23 cellular contexts compared by ENCODE assay signal in the genomic region with DNA sequence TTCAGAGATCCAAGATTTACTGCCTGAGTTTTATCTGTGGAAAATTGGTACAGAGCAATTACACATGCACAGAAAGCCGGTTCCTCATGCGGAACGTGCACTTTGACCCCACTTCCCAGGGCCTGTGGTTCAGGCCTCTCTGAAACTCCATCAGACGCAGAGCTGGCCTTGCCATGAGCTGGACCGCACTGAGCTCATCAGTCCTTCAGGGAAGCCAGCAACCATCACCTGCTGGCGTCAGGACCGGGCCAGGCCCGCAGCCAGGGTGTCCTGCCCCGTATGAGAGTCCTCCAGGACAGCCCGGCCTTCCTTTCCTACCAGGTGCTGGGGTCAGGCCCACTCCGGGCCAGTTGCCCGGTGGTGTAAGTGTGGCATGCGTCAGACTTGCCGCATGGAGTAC.
DNase-seq lines count a peak whose midpoint lies in the region; ATAC-seq and TF ChIP-seq lines count a peak whose summit lies in the region.
"Had no signal": no experiment of that assay in that cellular context is flagged by ENCODE, and none has a peak within 500 bp of the region (broad histone marks: within the 10 kb centered on the region; RNA-seq: fewer than 3 reads in every experiment).

No MANE protein-coding gene starts in this region.

- intact Hi-C loops in ovary (cut with DNase I) = no loop called here

- H3K36me3 Mint-ChIP-seq in WTC11 = no peaks in the 10 kb centered on the region
- H3K36me3 Mint-ChIP-seq: CD14-positive monocyte had no signal

- H3K27me3 ChIP-seq in ovary = no peaks in the 10 kb centered on the region

- H3K9me3 ChIP-seq in ovary = no peaks in the 10 kb centered on the region
- H3K9me3 ChIP-seq: SJCRH30 had no signal

- in situ Hi-C loops in ACHN (cut with HindIII; ENCODE audit: low pct_ligation_motif_present, low pct_unique_long_range_greater_than_20kb, low sequenced_read_pairs) = no loop called here

- H3K36me3 ChIP-seq in ovary = no peaks in the 10 kb centered on the region
- H3K36me3 ChIP-seq: SJCRH30 had no signal

- no peak overlapping the region for H3K4me3 Mint-ChIP-seq in WTC11
- H3K4me3 Mint-ChIP-seq: B cell, CD14-positive monocyte, H9, HFFc6 had no signal

- H3K4me3 ChIP-seq in ovary = no peak overlapping the region
- H3K4me3 ChIP-seq: GM12878, SJCRH30 had no signal

- H3K9me3 Mint-ChIP-seq in WTC11 = no peaks in the 10 kb centered on the region
- H3K9me3 Mint-ChIP-seq: H9 had no signal

- CTCF ChIA-PET in WTC11 (lab: Charles Lee) = interaction anchor here (1.0 kb wide), 1 partner anchor 9 kb away, joined by 5 read pairs; no protein-coding TSS in a partner anchor

- no peak overlapping the region for H3K27ac Mint-ChIP-seq in WTC11
- H3K27ac Mint-ChIP-seq: B cell, CD14-positive monocyte, HFFc6 had no signal

- WGBS in ovary, 3 donors = 83 to 91% (median 85%) methylated on average over 14 of the region's 14 CpGs

- POLR2A ChIA-PET in WTC11 (lab: Charles Lee) = no interaction called here

- DNase-seq in ACHN = peak; percentile 39
- DNase-seq in WTC11 (ENCODE audit: low spot score) = peak; percentile 4
- peak; percentile 75 for DNase-seq in left kidney (ENCODE audit: low read depth, low spot score)
- DNase-seq in renal cortical epithelial cell (ENCODE audit: low read depth) = peak; percentile 32
- DNase-seq in HPDE6-E6E7 (ENCODE audit: extremely low spot score) = no peak
- no peak for DNase-seq in NCI-H510A (lab: John Stamatoyannopoulos, UW)
- no peak for DNase-seq in ovary
- DNase-seq: DND-41, H9, HFFc6, KG1, NCI-H1092, NCI-H1436 treated with DMSO at 0.1 percent for 48 hours, NCI-H1930, NCI-H2227 treated with DMSO at 0.1 percent for 48 hours, NCI-H510A treated with DMSO at 0.1 percent for 48 hours, NCI-H774, SJCRH30 had no signal

- H3K4me1 Mint-ChIP-seq in WTC11 = peaks cover 18% of the 10 kb centered on the region
- H3K4me1 Mint-ChIP-seq: B cell, CD14-positive monocyte had no signal

- no peak for ATAC-seq in WTC11
- no peak for ATAC-seq in GM18511 (IDR thresholded peaks at IDR 0.05; ENCODE audit: unreplicated experiment)
- ATAC-seq: GM12878 had no signal

- TF ChIP-seq POLR2A in ovary (IDR thresholded peaks at IDR 0.05) = no peak

- no peaks in the 10 kb centered on the region for H3K4me1 ChIP-seq in ovary (ENCODE audit: insufficient read depth)
- H3K4me1 ChIP-seq: SJCRH30 had no signal

- H3K27me3 Mint-ChIP-seq in WTC11 (ENCODE audit: low read depth) = no peaks in the 10 kb centered on the region; the same call in 1 of the 2 replicates
- H3K27me3 Mint-ChIP-seq: B cell had no signal

- no peak overlapping the region for H3K27ac ChIP-seq in ovary
- H3K27ac ChIP-seq: HL-60, SJCRH30 had no signal

- no peak for TF ChIP-seq EP300 in ovary (IDR thresholded peaks at IDR 0.05)

- no peak for TF ChIP-seq CTCF in WTC11 (IDR thresholded peaks at IDR 0.05)
- no peak for TF ChIP-seq CTCF in ovary (IDR thresholded peaks at IDR 0.05)

TF ChIP-seq in WTC11, 78 proteins besides CTCF, POLR2A, EP300 and RAD21:
- no peak for TF ChIP-seq NR3C1 (CRISPR knock-in tag; conservative IDR thresholded peaks at IDR 0.05; ENCODE audit: low read depth)

Comparison
In these comparisons a context has a peak if more than half of its experiments do, and no peak if none do; other contexts are left out.
1. DNase-seq: peak in ACHN (single experiment), WTC11 (single experiment), left kidney (single experiment) and renal cortical epithelial cell (single experiment); none in HPDE6-E6E7 (single experiment), NCI-H510A (single experiment) and ovary (0 of 5).